3 cellular contexts compared by ENCODE assay signal in the genomic region with DNA sequence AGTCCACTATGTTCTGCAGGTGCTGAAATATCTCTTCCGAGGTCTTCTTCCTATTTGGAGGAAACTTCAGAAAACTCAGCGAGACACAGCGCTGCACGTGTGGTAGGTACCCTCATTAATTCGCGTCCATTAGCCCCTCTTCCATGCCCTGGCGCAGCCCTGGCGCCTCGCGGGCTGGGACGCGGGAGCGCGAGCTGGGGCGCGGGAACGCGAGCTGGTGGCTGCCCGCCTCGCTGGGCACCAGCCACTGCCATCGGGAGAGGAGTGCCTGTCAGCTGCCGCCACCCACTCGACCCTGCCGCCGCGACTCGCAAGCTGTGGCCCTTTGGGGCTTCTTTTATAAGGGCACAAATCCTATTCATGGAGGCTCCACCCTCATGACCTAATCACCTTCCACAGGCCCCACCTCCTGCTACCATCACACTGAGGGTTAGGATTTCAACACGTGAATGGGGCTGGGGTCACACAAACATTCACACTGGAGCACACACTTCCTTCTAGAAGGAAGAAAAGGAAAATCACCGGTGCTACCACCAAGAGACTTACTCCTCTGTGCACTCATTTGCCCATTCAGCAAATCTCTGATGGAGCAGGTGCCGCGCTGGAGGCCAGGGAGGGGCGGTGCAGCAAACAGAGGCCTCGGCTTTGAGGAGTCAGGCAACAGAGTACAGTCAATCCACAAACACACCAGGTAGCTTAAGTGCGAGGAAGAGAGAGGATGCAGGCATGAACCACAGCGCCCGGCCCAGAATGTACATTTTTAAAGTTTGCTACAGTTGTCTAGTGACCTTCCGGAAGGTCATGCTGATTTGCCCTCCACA.
TF ChIP-seq lines count a peak whose summit lies in the region.

No MANE protein-coding gene starts in this region.

TF ChIP-seq in HepG2, 621 proteins besides CTCF, POLR2A, EP300 and RAD21 (continues in another document):
- TF ChIP-seq SNAI1 (CRISPR knock-in tag; IDR thresholded peaks at IDR 0.05; ENCODE audit: borderline replicate concordance) (no peak), ZNF784 (CRISPR knock-in tag; IDR thresholded peaks at IDR 0.05; ENCODE audit: borderline replicate concordance) (no peak), MXD4 (CRISPR knock-in tag; IDR thresholded peaks at IDR 0.05) (no peak), SIX4 (CRISPR knock-in tag; IDR thresholded peaks at IDR 0.05) (no peak), GABPB1 (CRISPR knock-in tag; IDR thresholded peaks at IDR 0.05) (no peak), ZNF264 (CRISPR knock-in tag; IDR thresholded peaks at IDR 0.05) (0 out of 2 replicates have a peak, but pooled peaks have one; percentile 55), YEATS2 (CRISPR knock-in tag; IDR thresholded peaks at IDR 0.05; ENCODE audit: borderline replicate concordance) (no peak), CENPX (CRISPR knock-in tag; IDR thresholded peaks at IDR 0.05) (no peak), FOXP4 (CRISPR knock-in tag; IDR thresholded peaks at IDR 0.05) (no peak), ZNF660 (CRISPR knock-in tag; IDR thresholded peaks at IDR 0.05; ENCODE audit: borderline replicate concordance, low read depth) (no peak), SALL1 (CRISPR knock-in tag; IDR thresholded peaks at IDR 0.05) (no peak), DBP (CRISPR knock-in tag; IDR thresholded peaks at IDR 0.05; ENCODE audit: not compliant biosample characterization) (no peak), MAFF (IDR thresholded peaks at IDR 0.05; ENCODE audit: low read depth, low read length) (peak; percentile 49)

TF ChIP-seq in IMR-90, 13 proteins besides CTCF, POLR2A, EP300 and RAD21:
- no peak for TF ChIP-seq RFX5 (IDR thresholded peaks at IDR 0.05; ENCODE audit: low read depth, low read length)
- TF ChIP-seq USF2 (IDR thresholded peaks at IDR 0.05; ENCODE audit: low read depth, low read length): no peak
- TF ChIP-seq MAZ (IDR thresholded peaks at IDR 0.05; ENCODE audit: borderline replicate concordance, low read depth, low read length): no peak
- TF ChIP-seq SMC3 (IDR thresholded peaks at IDR 0.05; ENCODE audit: low read depth, low read length): no peak
- no peak for TF ChIP-seq MXI1 (IDR thresholded peaks at IDR 0.05; ENCODE audit: borderline replicate concordance, low read depth, low read length)
- no peak for TF ChIP-seq CHD1 (IDR thresholded peaks at IDR 0.05; ENCODE audit: low read depth, low read length)
- TF ChIP-seq MAFK (IDR thresholded peaks at IDR 0.05; ENCODE audit: low read depth, low read length): no peak
- TF ChIP-seq, protein P1, sequence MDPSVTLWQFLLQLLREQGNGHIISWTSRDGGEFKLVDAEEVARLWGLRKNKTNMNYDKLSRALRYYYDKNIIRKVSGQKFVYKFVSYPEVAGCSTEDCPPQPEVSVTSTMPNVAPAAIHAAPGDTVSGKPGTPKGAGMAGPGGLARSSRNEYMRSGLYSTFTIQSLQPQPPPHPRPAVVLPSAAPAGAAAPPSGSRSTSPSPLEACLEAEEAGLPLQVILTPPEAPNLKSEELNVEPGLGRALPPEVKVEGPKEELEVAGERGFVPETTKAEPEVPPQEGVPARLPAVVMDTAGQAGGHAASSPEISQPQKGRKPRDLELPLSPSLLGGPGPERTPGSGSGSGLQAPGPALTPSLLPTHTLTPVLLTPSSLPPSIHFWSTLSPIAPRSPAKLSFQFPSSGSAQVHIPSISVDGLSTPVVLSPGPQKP (IDR thresholded peaks at IDR 0.05; ENCODE audit: borderline replicate concordance, low read depth, low read length): no peak
- no peak for TF ChIP-seq FOS (IDR thresholded peaks at IDR 0.05; ENCODE audit: low read depth, low read length)
- no peak for TF ChIP-seq CEBPB (IDR thresholded peaks at IDR 0.05; ENCODE audit: low read depth, low read length)
- no peak for TF ChIP-seq RCOR1 (IDR thresholded peaks at IDR 0.05; ENCODE audit: insufficient replicate concordance, low read length)
- no peak for TF ChIP-seq NFE2L2 (IDR thresholded peaks at IDR 0.05; ENCODE audit: low read depth, low read length)
- no peak for TF ChIP-seq BHLHE40 (IDR thresholded peaks at IDR 0.05; ENCODE audit: low read depth, low read length)

TF ChIP-seq in K562, 482 proteins besides CTCF, POLR2A, EP300 and RAD21:
- TF ChIP-seq ETS2 (tag; IDR thresholded peaks at IDR 0.05; ENCODE audit: borderline replicate concordance, poor library complexity, severe bottlenecking) (no peak), ZNF316 (IDR thresholded peaks at IDR 0.05) (peak; percentile 20; the same call in 1 of the 2 replicates)
